Comparison of ENCODE assay signal across 24 cellular contexts in the genomic region with DNA sequence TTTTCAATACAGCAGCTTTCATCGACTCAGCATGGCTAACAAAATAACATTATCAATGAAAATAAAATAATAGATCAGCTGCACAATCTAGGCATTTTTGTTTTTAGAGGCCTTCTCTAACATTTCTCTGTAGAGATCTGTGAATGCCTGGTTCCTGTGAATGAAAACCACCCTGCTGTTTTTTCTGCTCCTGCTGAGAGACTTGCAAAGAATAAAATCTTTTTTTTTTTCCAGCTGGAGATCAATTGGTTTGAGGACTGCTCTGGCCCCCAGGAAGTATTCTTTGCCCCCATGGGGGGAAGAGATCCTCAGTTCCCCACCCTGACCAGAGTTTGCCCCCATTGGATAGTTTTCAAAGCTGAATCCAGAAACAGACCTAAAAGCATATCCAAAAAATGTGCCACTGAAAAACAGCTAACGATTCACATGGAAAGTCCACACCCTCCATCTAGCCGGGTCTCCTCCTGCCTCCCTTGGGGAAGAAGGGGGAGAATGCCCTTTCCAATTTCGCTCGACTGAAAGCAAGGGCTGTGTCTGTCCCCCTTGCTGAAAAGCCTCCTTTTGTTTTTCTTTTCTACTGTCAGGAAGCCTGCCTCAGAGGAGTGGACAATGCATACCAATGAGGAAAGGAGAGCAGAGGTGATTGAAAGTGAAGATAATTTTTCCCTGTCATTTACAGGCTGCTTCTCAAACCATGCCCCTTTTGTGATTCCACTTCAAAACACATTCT.
DNase-seq lines count a peak whose midpoint lies in the region; ATAC-seq, FAIRE-seq and TF ChIP-seq lines count a peak whose summit lies in the region.
"Had no signal": no experiment of that assay in that cellular context is flagged by ENCODE, and none has a peak within 500 bp of the region (broad histone marks: within the 10 kb centered on the region; RNA-seq: fewer than 3 reads in every experiment).

No MANE protein-coding gene starts in this region.

- peak; percentile 70 for FAIRE-seq in H1 (lab: Jason Lieb, UNC)
- FAIRE-seq: HepG2, small intestine had no signal

- no peak overlapping the region for H2AK5ac ChIP-seq in H1 (ENCODE audit: low read depth, low read length)
- H2AK5ac ChIP-seq in mesendoderm (ENCODE audit: low read length): no peak overlapping the region

- H3K4ac ChIP-seq in H1 (replicated peaks; ENCODE audit: insufficient read length, low read depth, low read length) (peak overlapping the region; percentile 73), mesendoderm (ENCODE audit: low read depth, low read length) (no peak overlapping the region)

- no peak overlapping the region for H4K91ac ChIP-seq in H1 (replicated peaks; ENCODE audit: insufficient read length, low read length)

- H3K23me2 ChIP-seq in H1 (ENCODE audit: low read depth, low read length): peaks cover 2% of the 10 kb centered on the region; the same call in 1 of the 2 replicates

- H3K23ac ChIP-seq in H1 (ENCODE audit: insufficient read length) (no peak overlapping the region), mesendoderm (ENCODE audit: low read length) (no peak overlapping the region)

- H4K8ac ChIP-seq in H1 (ENCODE audit: extremely low read depth, insufficient read depth, low read length): no peak overlapping the region
- no peak overlapping the region for H4K8ac ChIP-seq in mesendoderm (ENCODE audit: low read depth, low read length)

- WGBS in H1 (ENCODE audit: extremely low coverage in 1 of 2, insufficient coverage in 1 of 2, insufficient read length in 1 of 2, insufficient replicate concordance in 2 of 2, low coverage in 1 of 2, low lambda C conversion rate in 2 of 2, missing lambda C conversion rate in 1 of 2), 2 experiments: 11% methylated on average over 5 of the region's 5 CpGs; no CpG with 5 or more reads in 1 of the 2 experiments
- WGBS in mesendoderm (ENCODE audit: extremely low coverage, insufficient coverage, low lambda C conversion rate): no CpG with 5 or more reads among the region's 5 CpGs

- H3K4me2 ChIP-seq in H1 (ENCODE audit: insufficient read depth in 1 of 2, low read depth in 2 of 2, low read length in 2 of 2) (peak overlapping the region; percentile 60), mesendoderm (ENCODE audit: low read length) (peak overlapping the region; percentile 2)

- H3K79me2 ChIP-seq in H1 (ENCODE audit: control insufficient read depth in 1 of 2, insufficient read depth in 2 of 2, low read length in 2 of 2) (no peaks in the 10 kb centered on the region), mesendoderm (ENCODE audit: control insufficient read depth, insufficient read depth, low read length) (no peaks in the 10 kb centered on the region)

- peak overlapping the region; percentile 36 for H2BK120ac ChIP-seq in H1 (replicated peaks; ENCODE audit: low read depth, low read length)
- peak overlapping the region; percentile 49 for H2BK120ac ChIP-seq in mesendoderm (ENCODE audit: low read depth, low read length)

- H3K27me3 ChIP-seq in H1 (replicated peaks in 1 of 4; ENCODE audit: control insufficient read depth in 3 of 4, extremely low read depth in 1 of 4, insufficient read depth in 3 of 4, low read length in 3 of 4) (no peaks in the 10 kb centered on the region), mesendoderm (ENCODE audit: insufficient read depth, low read length, poor library complexity) (no peaks in the 10 kb centered on the region)
- H3K27me3 ChIP-seq: brain microvascular endothelial cell, colonic mucosa had no signal

- POLR2A ChIA-PET in H1 (lab: Charles Lee; ENCODE audit: partially characterized antibody): interaction anchor here (0.8 to 1.2 kb wide), 3 partner anchors 9 to 34 kb away, joined by 3 to 4 read pairs (median 3); no protein-coding TSS in a partner anchor

- no peaks in the 10 kb centered on the region for H3K9me3 ChIP-seq in H1 (ENCODE audit: insufficient read depth in 2 of 2, low read depth in 1 of 2, low read length in 1 of 2)
- H3K9me3 ChIP-seq: colonic mucosa, left ventricle myocardium inferior, mucosa of descending colon had no signal

- H3K27ac ChIP-seq in H1 (ENCODE audit: low read depth, low read length) (0 out of 2 replicates have a peak overlapping the region, but pooled peaks have one; percentile 3), mesendoderm (ENCODE audit: low read depth, low read length) (peak overlapping the region; percentile 81)
- H3K27ac ChIP-seq: brain microvascular endothelial cell, colonic mucosa, left ventricle myocardium inferior had no signal

- no peak overlapping the region for H3K14ac ChIP-seq in H1 (ENCODE audit: insufficient read length)

- peak overlapping the region; percentile 46 for H3K27ac Mint-ChIP-seq in type B pancreatic cell
- H3K27ac Mint-ChIP-seq: activated naive CD8-positive, alpha-beta T cell treated with anti-CD3 and anti-CD28 coated beads, Interleukin-2, amount 10 ng/mL, durations not matched to agents 7 days and 5 days; CD4-positive, CD25-positive, alpha-beta regulatory T cell; HFFc6 had no signal

- H3K36me3 ChIP-seq in H1 (ENCODE audit: control insufficient read depth in 2 of 4, insufficient read depth in 4 of 4, low read length in 3 of 4) (no peaks in the 10 kb centered on the region), mesendoderm (ENCODE audit: control insufficient read depth, insufficient read depth, low read length) (no peaks in the 10 kb centered on the region)
- H3K36me3 ChIP-seq: brain microvascular endothelial cell, colonic mucosa, left ventricle myocardium inferior had no signal

- peak overlapping the region; percentile 35; the same call in 1 of the 2 replicates for H2BK5ac ChIP-seq in H1 (ENCODE audit: low read depth, low read length)
- peak overlapping the region; percentile 66 for H2BK5ac ChIP-seq in mesendoderm (ENCODE audit: low read length)

- TF ChIP-seq RAD21 in H1 (IDR thresholded peaks at IDR 0.05 in 1 of 2, conservative IDR thresholded peaks at IDR 0.05 in 1 of 2; ENCODE audit: low read depth in 2 of 2, low read length in 2 of 2): no peak

- no peak for TF ChIP-seq EP300 in H1 (IDR thresholded peaks at IDR 0.05; ENCODE audit: borderline replicate concordance in 1 of 2, low read depth in 2 of 2, low read length in 2 of 2)

- DNase-seq in NCI-H146 treated with DMSO at 0.1 percent for 48 hours (lab: John Stamatoyannopoulos, UW; ENCODE audit: unreplicated experiment) (peak; percentile 80), H1 (ENCODE audit: low read depth in 1 of 2, low spot score in 2 of 2) (no peak), mesendoderm (peak; percentile 80), type B pancreatic cell (ENCODE audit: extremely low spot score, unreplicated experiment) (no peak), DMS114 treated with DMSO at 0.1 percent for 48 hours (lab: John Stamatoyannopoulos, UW; ENCODE audit: unreplicated experiment) (no peak), NCI-H226 (no peak)
- DNase-seq: activated CD4-positive, alpha-beta T cell treated with anti-CD3 and anti-CD28 coated beads, Interleukin-2, amount 50 U/mL, for 48 hours; activated naive CD8-positive, alpha-beta T cell treated with anti-CD3 and anti-CD28 coated beads, Interleukin-2, amount 10 ng/mL, durations not matched to agents 7 days and 5 days; brain microvascular endothelial cell; CD4-positive, CD25-positive, alpha-beta regulatory T cell; colonic mucosa; DMS 273 treated with DMSO at 0.1 percent for 48 hours; GDM1; HFFc6; left ventricle myocardium inferior; mucosa of descending colon; NCI-H1048; NCI-H2081; small intestine; stimulated activated CD4-positive, alpha-beta T cell treated with anti-CD3 and anti-CD28 coated beads, Interleukin-2, amount 100 ng/mL, for 48 hours; stimulated activated naive CD4-positive, alpha-beta T cell treated with Interleukin-2 at 50 U/mL for 16 hours had no signal

- H3K4me3 Mint-ChIP-seq in type B pancreatic cell: peak overlapping the region; percentile 11
- H3K4me3 Mint-ChIP-seq: activated naive CD8-positive, alpha-beta T cell treated with anti-CD3 and anti-CD28 coated beads, Interleukin-2, amount 10 ng/mL, durations not matched to agents 7 days and 5 days; CD4-positive, CD25-positive, alpha-beta regulatory T cell; HFFc6 had no signal

- H3K4me1 ChIP-seq in H1 (replicated peaks in 1 of 4; ENCODE audit: control insufficient read depth in 3 of 4, insufficient read depth in 4 of 4, low read length in 3 of 4) (peaks cover 0 to 12% (median 9%) of the 10 kb centered on the region in 4 experiments; a peak in 3 of 7 replicates), mesendoderm (ENCODE audit: control insufficient read depth, low read depth, low read length) (no peaks in the 10 kb centered on the region)
- H3K4me1 ChIP-seq: colonic mucosa had no signal

- H3K36me3 Mint-ChIP-seq in type B pancreatic cell: no peaks in the 10 kb centered on the region
- H3K36me3 Mint-ChIP-seq: activated naive CD8-positive, alpha-beta T cell treated with anti-CD3 and anti-CD28 coated beads, Interleukin-2, amount 10 ng/mL, durations not matched to agents 7 days and 5 days; CD4-positive, CD25-positive, alpha-beta regulatory T cell had no signal

- no peak overlapping the region for H2BK12ac ChIP-seq in H1 (ENCODE audit: low read depth, low read length)

- no peaks in the 10 kb centered on the region for H4K20me1 ChIP-seq in H1 (replicated peaks in 1 of 2; ENCODE audit: control insufficient read depth in 1 of 2, insufficient read depth in 2 of 2, low read length in 2 of 2)

- H3K79me1 ChIP-seq in H1 (ENCODE audit: low read depth, low read length): no peaks in the 10 kb centered on the region
- no peaks in the 10 kb centered on the region for H3K79me1 ChIP-seq in mesendoderm (ENCODE audit: low read length)

- TF ChIP-seq POLR2A in H1 (IDR thresholded peaks at IDR 0.05; ENCODE audit: control extremely low read depth in 1 of 2, low read depth in 2 of 2, low read length in 2 of 2): no peak

- H3K56ac ChIP-seq in H1 (replicated peaks; ENCODE audit: insufficient read length, low read depth, low read length) (no peak overlapping the region), mesendoderm (ENCODE audit: low read length) (peak overlapping the region; percentile 49)

- H2AFZ ChIP-seq in H1 (ENCODE audit: low read length): peak overlapping the region; percentile 14; the same call in 1 of the 2 replicates

- CTCF ChIA-PET in H1 (lab: Charles Lee; ENCODE audit: partially characterized antibody): interaction anchor here (0.7 to 1.7 kb wide), 4 partner anchors 12 to 1598 kb away, joined by 3 to 5 read pairs (median 4); no protein-coding TSS in a partner anchor

- H3K4me1 Mint-ChIP-seq in type B pancreatic cell (ENCODE audit: unreplicated experiment): peaks cover 11% of the 10 kb centered on the region
- H3K4me1 Mint-ChIP-seq: activated naive CD8-positive, alpha-beta T cell treated with anti-CD3 and anti-CD28 coated beads, Interleukin-2, amount 10 ng/mL, durations not matched to agents 7 days and 5 days; CD4-positive, CD25-positive, alpha-beta regulatory T cell had no signal

- peaks cover 15% of the 10 kb centered on the region for H3K9me3 Mint-ChIP-seq in type B pancreatic cell

- H3K18ac ChIP-seq in H1 (ENCODE audit: extremely low read depth, low read length): peak overlapping the region; percentile 71
- peak overlapping the region; percentile 77 for H3K18ac ChIP-seq in mesendoderm (ENCODE audit: low read length)

- H2BK20ac ChIP-seq in H1 (ENCODE audit: low read length): 0 out of 2 replicates have a peak overlapping the region, but pooled peaks have one; percentile 77

- H2BK15ac ChIP-seq in H1 (ENCODE audit: low read length): 0 out of 2 replicates have a peak overlapping the region, but pooled peaks have one; percentile 77
- no peak overlapping the region for H2BK15ac ChIP-seq in mesendoderm (replicated peaks; ENCODE audit: low read depth)

- no peaks in the 10 kb centered on the region for H3K27me3 Mint-ChIP-seq in type B pancreatic cell
- H3K27me3 Mint-ChIP-seq: activated naive CD8-positive, alpha-beta T cell treated with anti-CD3 and anti-CD28 coated beads, Interleukin-2, amount 10 ng/mL, durations not matched to agents 7 days and 5 days; CD4-positive, CD25-positive, alpha-beta regulatory T cell had no signal

- peak overlapping the region in 3 of 4 experiments; percentile 16 to 47 (median 17); a peak in 6 of 8 replicates for H3K4me3 ChIP-seq in H1 (ENCODE audit: extremely low read depth in 1 of 4, insufficient read depth in 2 of 4, low read depth in 3 of 4, low read length in 4 of 4)
- no peak overlapping the region for H3K4me3 ChIP-seq in mesendoderm (ENCODE audit: low read length)
- H3K4me3 ChIP-seq: colonic mucosa, left ventricle myocardium inferior, mucosa of descending colon had no signal

- no peak for ATAC-seq in GM21381 (IDR thresholded peaks at IDR 0.05; ENCODE audit: unreplicated experiment)
- ATAC-seq: HepG2, mucosa of descending colon, Panc1 had no signal

- peak overlapping the region; percentile 39 for H4K5ac ChIP-seq in H1 (ENCODE audit: insufficient read length, low read depth, low read length)
- peak overlapping the region; percentile 8 for H4K5ac ChIP-seq in mesendoderm (ENCODE audit: low read length)

- TF ChIP-seq CTCF in H1 (IDR thresholded peaks at IDR 0.05; ENCODE audit: control extremely low read depth in 1 of 3, insufficient read depth in 1 of 3, low read depth in 1 of 3, low read length in 3 of 3): no peak
- TF ChIP-seq CTCF in type B pancreatic cell (conservative IDR thresholded peaks at IDR 0.05): no peak

- no peak overlapping the region for H3K9ac ChIP-seq in H1 (replicated peaks in 1 of 4; ENCODE audit: extremely low read depth in 1 of 4, low read depth in 3 of 4, low read length in 3 of 4)
- peak overlapping the region; percentile 21 for H3K9ac ChIP-seq in mesendoderm (ENCODE audit: low read length)

Comparison
In these comparisons a context has a peak if more than half of its experiments do, and no peak if none do; other contexts are left out.
1. DNase-seq: peak in NCI-H146 treated with DMSO at 0.1 percent for 48 hours (single experiment) and mesendoderm (single experiment); none in H1 (0 of 2), type B pancreatic cell (single experiment), DMS114 treated with DMSO at 0.1 percent for 48 hours (single experiment) and NCI-H226 (single experiment).